In genomic region chr6:28335564-28336283, GRCh38 we compare ENCODE assay signal across 8 cellular contexts. TPM values are rescaled to one million over a fixed set of nuclear protein-coding genes. Genes with fewer than 3 reads are reported as not detected.
A peak's percentile ranks its signal among the peaks of the same experiment; 100 is the strongest.
DNase-seq lines count a peak whose midpoint lies in the region; FAIRE-seq and TF ChIP-seq lines count a peak whose summit lies in the region.

Gene ZSCAN31, minus strand, starts transcription at chr6:28336148. Its CDS starts 6,465 bp downstream, at chr6:28329683.

- no peaks in the 10 kb centered on the region for H3K27me3 Mint-ChIP-seq in activated naive CD8-positive, alpha-beta T cell

- peak; percentile 98 for DNase-seq in ELR (ENCODE audit: low read depth)
- DNase-seq in H54 (ENCODE audit: insufficient read length, low spot score) = peak; percentile 71
- DNase-seq in M059J (ENCODE audit: low read depth) = peak; percentile 99
- DNase-seq in SK-N-MC (ENCODE audit: low read depth, low spot score) = peak; percentile 75
- DNase-seq in glomerular visceral epithelial cell (ENCODE audit: extremely low spot score) = peak; percentile 98
- DNase-seq in occipital lobe (lab: John Stamatoyannopoulos, UW) = peak; percentile 94
- peak; percentile 99 for DNase-seq in testis

- peaks cover 10% of the 10 kb centered on the region for H3K4me1 Mint-ChIP-seq in activated naive CD8-positive, alpha-beta T cell (ENCODE audit: low read depth)

- H3K36me3 ChIP-seq in SK-N-MC (ENCODE audit: insufficient read depth, low read length) (no peaks in the 10 kb centered on the region), testis (ENCODE audit: low read depth, missing control alignments) (no peaks in the 10 kb centered on the region)

- H3K9me3 Mint-ChIP-seq in activated naive CD8-positive, alpha-beta T cell (ENCODE audit: low read depth) = no peaks in the 10 kb centered on the region

- H3K27ac ChIP-seq in SK-N-MC (peak within 1 kb of the TSS; percentile 95), testis (peak within 1 kb of the TSS; percentile 92 to 93)

- H3K9ac ChIP-seq in SK-N-MC (ENCODE audit: insufficient read length) = peak within 1 kb of the TSS; percentile 95

- H3K9me3 ChIP-seq in SK-N-MC (ENCODE audit: low read depth, low read length) (no peaks in the 10 kb centered on the region), testis (no peaks in the 10 kb centered on the region)

- H3K36me3 Mint-ChIP-seq in activated naive CD8-positive, alpha-beta T cell = peaks cover 4% of the 10 kb centered on the region

- no peaks in the 10 kb centered on the region for H3K27me3 ChIP-seq in testis

- WGBS in testis, 2 donors = 0% methylated on average over 29 to 35 of the region's 35 CpGs

- no peak within 1 kb of the TSS for H3K27ac Mint-ChIP-seq in activated naive CD8-positive, alpha-beta T cell

- intact Hi-C loops in testis (cut with DNase I; ENCODE audit: low total_unique reads) = loop anchor here (5.0 kb wide), 1 partner anchor 253 kb away; the partner anchor contains the start of gene ZNF165

- H3K4me3 ChIP-seq in SK-N-MC (peak within 1 kb of the TSS; percentile 88), testis (peak within 1 kb of the TSS; percentile 59 to 70)

- peaks cover 15% of the 10 kb centered on the region for H3K4me1 ChIP-seq in testis

- TF ChIP-seq POLR2A in H54 (IDR thresholded peaks at IDR 0.05; ENCODE audit: low read depth, low read length) = peak; percentile 28
- peak; percentile 4 for TF ChIP-seq POLR2A in testis (IDR thresholded peaks at IDR 0.05)

- peak; percentile 99 for FAIRE-seq in H54 (lab: Jason Lieb, UNC)

- peak within 1 kb of the TSS; percentile 46 for H3K4me3 Mint-ChIP-seq in activated naive CD8-positive, alpha-beta T cell

- no peak for TF ChIP-seq CTCF in testis (IDR thresholded peaks at IDR 0.05)

RNA-seq across cellular contexts. Expression of gene ZSCAN31, which starts in this region (rescaled TPM):
- total RNA-seq in M059J (2014; rRNA removed; shearing (Covaris generic)) = 19.7 and 20.4 TPM in 2 replicates
- total RNA-seq in occipital lobe (16.5 TPM), testis (10 to 100 TPM; 21.4 to 29.0 TPM)
- 51.3 TPM for polyA plus RNA-seq in testis (ENCODE audit: insufficient read depth, low read depth, low replicate concordance)

Comparison
In these comparisons a context has a peak if more than half of its experiments do, and no peak if none do; other contexts are left out.
1. Peak in every context shown above with its lines: DNase-seq, H3K4me3 ChIP-seq and H3K27ac ChIP-seq.